1 cellular context compared by ENCODE assay signal in the genomic region with DNA sequence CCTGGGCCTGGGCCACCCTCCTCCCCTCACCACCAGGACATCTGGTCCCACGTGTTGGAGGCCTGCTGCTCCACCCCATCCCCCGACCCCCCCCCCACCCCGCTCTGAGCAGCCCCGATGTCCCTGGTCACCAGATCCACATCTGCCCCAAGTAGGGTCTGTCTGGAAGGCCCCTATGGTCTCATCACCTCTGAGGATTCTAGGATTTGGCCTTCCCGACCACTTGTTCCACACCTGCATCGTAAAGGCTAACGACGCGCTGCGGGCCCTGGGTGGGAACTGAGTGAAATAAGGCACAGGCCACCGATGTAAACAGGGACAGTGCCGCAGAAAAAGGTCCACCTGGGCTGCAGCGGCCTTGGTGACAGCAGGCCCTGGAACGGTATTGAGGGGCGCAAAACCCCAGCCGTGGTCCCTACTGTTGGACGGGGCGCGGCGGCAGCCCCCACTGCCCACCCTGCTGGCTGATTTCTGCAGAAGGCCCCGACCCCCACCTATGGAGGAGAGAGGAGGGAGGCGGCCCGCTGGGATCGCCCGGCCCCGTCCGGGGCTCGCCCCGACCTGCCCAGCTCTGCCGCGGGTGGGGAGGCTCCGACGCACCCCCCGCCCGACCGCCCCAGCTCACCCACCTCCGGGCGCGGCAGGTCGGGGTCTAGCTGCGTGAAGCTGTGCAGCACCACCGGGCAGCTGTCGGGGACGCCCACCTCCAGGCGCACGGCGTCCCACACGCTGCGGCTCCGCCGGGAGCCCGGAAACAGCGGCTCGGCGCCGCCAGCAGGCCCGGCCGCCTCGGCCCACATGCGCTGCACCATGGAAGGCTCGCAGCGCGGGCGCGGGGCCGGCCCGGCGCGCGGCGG.
TF ChIP-seq lines count a peak whose summit lies in the region.

No MANE protein-coding gene starts in this region.

TF ChIP-seq in K562, 482 proteins besides CTCF, POLR2A, EP300 and RAD21 (continued from another document and continues in another):
- TF ChIP-seq ZNF518B (CRISPR knock-in tag; IDR thresholded peaks at IDR 0.05) = no peak
- TF ChIP-seq TAF1 (IDR thresholded peaks at IDR 0.05; ENCODE audit: control insufficient read depth, extremely low read depth, insufficient read depth, low read length, severe bottlenecking) = no peak
- TF ChIP-seq, protein P1, sequence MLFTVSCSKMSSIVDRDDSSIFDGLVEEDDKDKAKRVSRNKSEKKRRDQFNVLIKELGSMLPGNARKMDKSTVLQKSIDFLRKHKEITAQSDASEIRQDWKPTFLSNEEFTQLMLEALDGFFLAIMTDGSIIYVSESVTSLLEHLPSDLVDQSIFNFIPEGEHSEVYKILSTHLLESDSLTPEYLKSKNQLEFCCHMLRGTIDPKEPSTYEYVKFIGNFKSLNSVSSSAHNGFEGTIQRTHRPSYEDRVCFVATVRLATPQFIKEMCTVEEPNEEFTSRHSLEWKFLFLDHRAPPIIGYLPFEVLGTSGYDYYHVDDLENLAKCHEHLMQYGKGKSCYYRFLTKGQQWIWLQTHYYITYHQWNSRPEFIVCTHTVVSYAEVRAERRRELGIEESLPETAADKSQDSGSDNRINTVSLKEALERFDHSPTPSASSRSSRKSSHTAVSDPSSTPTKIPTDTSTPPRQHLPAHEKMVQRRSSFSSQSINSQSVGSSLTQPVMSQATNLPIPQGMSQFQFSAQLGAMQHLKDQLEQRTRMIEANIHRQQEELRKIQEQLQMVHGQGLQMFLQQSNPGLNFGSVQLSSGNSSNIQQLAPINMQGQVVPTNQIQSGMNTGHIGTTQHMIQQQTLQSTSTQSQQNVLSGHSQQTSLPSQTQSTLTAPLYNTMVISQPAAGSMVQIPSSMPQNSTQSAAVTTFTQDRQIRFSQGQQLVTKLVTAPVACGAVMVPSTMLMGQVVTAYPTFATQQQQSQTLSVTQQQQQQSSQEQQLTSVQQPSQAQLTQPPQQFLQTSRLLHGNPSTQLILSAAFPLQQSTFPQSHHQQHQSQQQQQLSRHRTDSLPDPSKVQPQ (CRISPR knock-in tag; IDR thresholded peaks at IDR 0.05; ENCODE audit: borderline replicate concordance) = no peak
- no peak for TF ChIP-seq GTF3C2 (IDR thresholded peaks at IDR 0.05; ENCODE audit: borderline replicate concordance, extremely low read depth, insufficient read length)
- no peak for TF ChIP-seq LEF1 (IDR thresholded peaks at IDR 0.05)
- TF ChIP-seq JUND (IDR thresholded peaks at IDR 0.05; ENCODE audit: borderline replicate concordance, low read depth, low read length) = no peak
- TF ChIP-seq JUND (tag; IDR thresholded peaks at IDR 0.05; ENCODE audit: borderline replicate concordance, low read depth, low read length) = no peak; the same call in 2 of the 3 replicates
- TF ChIP-seq ZNF639 (CRISPR knock-in tag; conservative IDR thresholded peaks at IDR 0.05 in 1 of 2, IDR thresholded peaks at IDR 0.05 in 1 of 2) = no peak
- TF ChIP-seq, protein P2, sequence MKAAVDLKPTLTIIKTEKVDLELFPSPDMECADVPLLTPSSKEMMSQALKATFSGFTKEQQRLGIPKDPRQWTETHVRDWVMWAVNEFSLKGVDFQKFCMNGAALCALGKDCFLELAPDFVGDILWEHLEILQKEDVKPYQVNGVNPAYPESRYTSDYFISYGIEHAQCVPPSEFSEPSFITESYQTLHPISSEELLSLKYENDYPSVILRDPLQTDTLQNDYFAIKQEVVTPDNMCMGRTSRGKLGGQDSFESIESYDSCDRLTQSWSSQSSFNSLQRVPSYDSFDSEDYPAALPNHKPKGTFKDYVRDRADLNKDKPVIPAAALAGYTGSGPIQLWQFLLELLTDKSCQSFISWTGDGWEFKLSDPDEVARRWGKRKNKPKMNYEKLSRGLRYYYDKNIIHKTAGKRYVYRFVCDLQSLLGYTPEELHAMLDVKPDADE (conservative IDR thresholded peaks at IDR 0.05; ENCODE audit: control insufficient read depth, low read depth, low read length) = 0 out of 2 replicates have a peak, but pooled peaks have one; percentile 52
- TF ChIP-seq TEAD2 (tag; IDR thresholded peaks at IDR 0.05) = no peak
- TF ChIP-seq BRF1 (IDR thresholded peaks at IDR 0.05; ENCODE audit: borderline replicate concordance, extremely low read depth, insufficient read length) = no peak
- no peak for TF ChIP-seq RBM17 (IDR thresholded peaks at IDR 0.05; ENCODE audit: borderline replicate concordance, low read depth, low read length)
- TF ChIP-seq STAG1 (CRISPR knock-in tag; IDR thresholded peaks at IDR 0.05; ENCODE audit: borderline replicate concordance) = no peak
- TF ChIP-seq ZNF3 (CRISPR knock-in tag; IDR thresholded peaks at IDR 0.05) = no peak
- peak; percentile 16; the same call in 1 of the 2 replicates for TF ChIP-seq L3MBTL2 (IDR thresholded peaks at IDR 0.05)
- TF ChIP-seq, protein P3, sequence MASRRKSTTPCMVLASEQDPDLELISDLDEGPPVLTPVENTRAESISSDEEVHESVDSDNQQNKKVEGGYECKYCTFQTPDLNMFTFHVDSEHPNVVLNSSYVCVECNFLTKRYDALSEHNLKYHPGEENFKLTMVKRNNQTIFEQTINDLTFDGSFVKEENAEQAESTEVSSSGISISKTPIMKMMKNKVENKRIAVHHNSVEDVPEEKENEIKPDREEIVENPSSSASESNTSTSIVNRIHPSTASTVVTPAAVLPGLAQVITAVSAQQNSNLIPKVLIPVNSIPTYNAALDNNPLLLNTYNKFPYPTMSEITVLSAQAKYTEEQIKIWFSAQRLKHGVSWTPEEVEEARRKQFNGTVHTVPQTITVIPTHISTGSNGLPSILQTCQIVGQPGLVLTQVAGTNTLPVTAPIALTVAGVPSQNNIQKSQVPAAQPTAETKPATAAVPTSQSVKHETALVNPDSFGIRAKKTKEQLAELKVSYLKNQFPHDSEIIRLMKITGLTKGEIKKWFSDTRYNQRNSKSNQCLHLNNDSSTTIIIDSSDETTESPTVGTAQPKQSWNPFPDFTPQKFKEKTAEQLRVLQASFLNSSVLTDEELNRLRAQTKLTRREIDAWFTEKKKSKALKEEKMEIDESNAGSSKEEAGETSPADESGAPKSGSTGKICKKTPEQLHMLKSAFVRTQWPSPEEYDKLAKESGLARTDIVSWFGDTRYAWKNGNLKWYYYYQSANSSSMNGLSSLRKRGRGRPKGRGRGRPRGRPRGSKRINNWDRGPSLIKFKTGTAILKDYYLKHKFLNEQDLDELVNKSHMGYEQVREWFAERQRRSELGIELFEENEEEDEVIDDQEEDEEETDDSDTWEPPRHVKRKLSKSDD (conservative IDR thresholded peaks at IDR 0.05; ENCODE audit: low read length) = no peak
- no peak for TF ChIP-seq ZC3H11A (IDR thresholded peaks at IDR 0.05; ENCODE audit: low read depth, low read length)
- no peak for TF ChIP-seq MXI1 (IDR thresholded peaks at IDR 0.05; ENCODE audit: low read depth, low read length)
- TF ChIP-seq PHF8 (IDR thresholded peaks at IDR 0.05; ENCODE audit: borderline replicate concordance, low read length) = peak; percentile 57; the same call in 1 of the 2 replicates
- no peak for TF ChIP-seq FOXJ3 (CRISPR knock-in tag; IDR thresholded peaks at IDR 0.05)
- TF ChIP-seq ADNP (tag; IDR thresholded peaks at IDR 0.05) = no peak
- TF ChIP-seq, protein P4, sequence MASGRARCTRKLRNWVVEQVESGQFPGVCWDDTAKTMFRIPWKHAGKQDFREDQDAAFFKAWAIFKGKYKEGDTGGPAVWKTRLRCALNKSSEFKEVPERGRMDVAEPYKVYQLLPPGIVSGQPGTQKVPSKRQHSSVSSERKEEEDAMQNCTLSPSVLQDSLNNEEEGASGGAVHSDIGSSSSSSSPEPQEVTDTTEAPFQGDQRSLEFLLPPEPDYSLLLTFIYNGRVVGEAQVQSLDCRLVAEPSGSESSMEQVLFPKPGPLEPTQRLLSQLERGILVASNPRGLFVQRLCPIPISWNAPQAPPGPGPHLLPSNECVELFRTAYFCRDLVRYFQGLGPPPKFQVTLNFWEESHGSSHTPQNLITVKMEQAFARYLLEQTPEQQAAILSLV (tag; IDR thresholded peaks at IDR 0.05) = no peak
- no peak for TF ChIP-seq PYGO2 (tag; IDR thresholded peaks at IDR 0.05)
- TF ChIP-seq TSHZ1 (CRISPR knock-in tag; IDR thresholded peaks at IDR 0.05) = no peak
- no peak for TF ChIP-seq ELK1 (CRISPR knock-in tag; IDR thresholded peaks at IDR 0.05)
- no peak for TF ChIP-seq NR2C1 (IDR thresholded peaks at IDR 0.05)
- no peak for TF ChIP-seq NR2C1 (tag; IDR thresholded peaks at IDR 0.05)
- TF ChIP-seq, protein P5, sequence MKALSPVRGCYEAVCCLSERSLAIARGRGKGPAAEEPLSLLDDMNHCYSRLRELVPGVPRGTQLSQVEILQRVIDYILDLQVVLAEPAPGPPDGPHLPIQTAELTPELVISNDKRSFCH (CRISPR knock-in tag; IDR thresholded peaks at IDR 0.05) = no peak
- TF ChIP-seq, protein P5 (tag; IDR thresholded peaks at IDR 0.05) = no peak
